10 cellular contexts compared by ENCODE assay signal in genomic region chr1:10388387-10388715, GRCh38. TPM values are rescaled to one million over a fixed set of nuclear protein-coding genes. Genes with fewer than 3 reads are reported as not detected.
DNase-seq lines count a peak whose midpoint lies in the region; ATAC-seq and TF ChIP-seq lines count a peak whose summit lies in the region.
"Had no signal": no experiment of that assay in that cellular context is flagged by ENCODE, and none has a peak within 500 bp of the region (broad histone marks: within the 10 kb centered on the region; RNA-seq: fewer than 3 reads in every experiment).

No MANE protein-coding gene starts in this region.

- no peak for TF ChIP-seq CTCF in HL-60 (IDR thresholded peaks at IDR 0.05; ENCODE audit: insufficient read depth, low read length)
- TF ChIP-seq CTCF in ascending aorta (IDR thresholded peaks at IDR 0.05) = no peak
- no peak for TF ChIP-seq CTCF in left lung (IDR thresholded peaks at IDR 0.05)

- no peak overlapping the region for H3K4me3 ChIP-seq in HL-60 (replicated peaks; ENCODE audit: insufficient read depth, low read length)
- no peak overlapping the region for H3K4me3 ChIP-seq in ascending aorta
- peak overlapping the region in 1 of 2 donors; percentile 8 for H3K4me3 ChIP-seq in left lung

- peaks cover 14% of the 10 kb centered on the region for H3K4me1 Mint-ChIP-seq in stimulated activated memory B cell treated with anti-CD40 and anti-IgM and Interleukin-4, amounts not matched to agents 10 μg/mL and 1 μg/mL and 100 μg/mL, for 72 hours
- H3K4me1 Mint-ChIP-seq in effector memory CD8-positive, alpha-beta T cell (ENCODE audit: low read depth in 2 of 2) = no peaks in the 10 kb centered on the region

- H3K9me3 ChIP-seq in ascending aorta (no peaks in the 10 kb centered on the region), left lung (no peaks in the 10 kb centered on the region)

- intact Hi-C loops in ascending aorta (cut with DNase I) = loop anchor here (1.0 kb wide), 1 partner anchor 10 kb away; no protein-coding TSS in a partner anchor
- intact Hi-C loops in left lung (cut with DNase I) = no loop called here

- DNase-seq in HL-60 (ENCODE audit: low read depth in 1 of 2, low spot score in 1 of 2) (no peak), ascending aorta (ENCODE audit: low spot score in 2 of 2) (no peak), left lung (no peak), NCI-H187 (lab: John Stamatoyannopoulos, UW) (no peak)
- DNase-seq in effector memory CD8-positive, alpha-beta T cell = no peak
- no peak for DNase-seq in activated CD4-positive, alpha-beta T cell treated with anti-CD3 and anti-CD28 coated beads for 1 hour
- DNase-seq: T-cell had no signal

- H3K4me1 ChIP-seq in ascending aorta (no peaks in the 10 kb centered on the region), left lung (peaks cover 10 to 45% of the 10 kb centered on the region in 2 donors)

- H3K27me3 ChIP-seq in HL-60 (ENCODE audit: insufficient read depth, poor library complexity, severe bottlenecking) (no peaks in the 10 kb centered on the region), ascending aorta (no peaks in the 10 kb centered on the region), left lung (no peaks in the 10 kb centered on the region)
- H3K27me3 ChIP-seq: brain microvascular endothelial cell had no signal

- ATAC-seq in left lung (peak; percentile 15), GM21619 (IDR thresholded peaks at IDR 0.05; ENCODE audit: unreplicated experiment) (no peak)
- ATAC-seq in stimulated activated memory B cell treated with anti-CD40 and anti-IgM and Interleukin-4, amounts not matched to agents 10 μg/mL and 1 μg/mL and 100 μg/mL, for 72 hours = no peak
- no peak for ATAC-seq in effector memory CD8-positive, alpha-beta T cell (replicated peaks)

- H3K36me3 ChIP-seq in ascending aorta (no peaks in the 10 kb centered on the region), left lung (no peaks in the 10 kb centered on the region)
- H3K36me3 ChIP-seq: brain microvascular endothelial cell had no signal

- peaks cover 18% of the 10 kb centered on the region for H3K36me3 Mint-ChIP-seq in stimulated activated memory B cell treated with anti-CD40 and anti-IgM and Interleukin-4, amounts not matched to agents 10 μg/mL and 1 μg/mL and 100 μg/mL, for 72 hours
- H3K36me3 Mint-ChIP-seq in effector memory CD8-positive, alpha-beta T cell (ENCODE audit: insufficient read depth) = no peaks in the 10 kb centered on the region

- peak overlapping the region; percentile 81 for H3K27ac Mint-ChIP-seq in stimulated activated memory B cell treated with anti-CD40 and anti-IgM and Interleukin-4, amounts not matched to agents 10 μg/mL and 1 μg/mL and 100 μg/mL, for 72 hours
- no peak overlapping the region for H3K27ac Mint-ChIP-seq in effector memory CD8-positive, alpha-beta T cell

- H3K9me3 Mint-ChIP-seq in stimulated activated memory B cell treated with anti-CD40 and anti-IgM and Interleukin-4, amounts not matched to agents 10 μg/mL and 1 μg/mL and 100 μg/mL, for 72 hours = no peaks in the 10 kb centered on the region
- H3K9me3 Mint-ChIP-seq in effector memory CD8-positive, alpha-beta T cell = no peaks in the 10 kb centered on the region
- H3K9me3 Mint-ChIP-seq: T-cell had no signal

- no peak overlapping the region for H3K4me3 Mint-ChIP-seq in stimulated activated memory B cell treated with anti-CD40 and anti-IgM and Interleukin-4, amounts not matched to agents 10 μg/mL and 1 μg/mL and 100 μg/mL, for 72 hours
- H3K4me3 Mint-ChIP-seq in effector memory CD8-positive, alpha-beta T cell = no peak overlapping the region
- H3K4me3 Mint-ChIP-seq: T-cell had no signal

- H3K27ac ChIP-seq in HL-60 (replicated peaks) (peak overlapping the region; percentile 80), ascending aorta (peak overlapping the region; percentile 42 to 63), left lung (peak overlapping the region; percentile 79 to 91)

- H3K27me3 Mint-ChIP-seq in stimulated activated memory B cell treated with anti-CD40 and anti-IgM and Interleukin-4, amounts not matched to agents 10 μg/mL and 1 μg/mL and 100 μg/mL, for 72 hours = no peaks in the 10 kb centered on the region
- H3K27me3 Mint-ChIP-seq in effector memory CD8-positive, alpha-beta T cell = no peaks in the 10 kb centered on the region
- H3K27me3 Mint-ChIP-seq: T-cell had no signal

RNA-seq across cellular contexts. Expression of gene PGD, which starts 10.5 kb away (rescaled TPM):
- total RNA-seq in ascending aorta (152 TPM), left lung (100 to 1,000 TPM; 130 to 277 TPM)

RNA-seq across cellular contexts. Expression of gene CENPS, which starts 41.9 kb away (rescaled TPM):
- not detected for total RNA-seq in ascending aorta
- 10 to 100 TPM; 13.5 to 17.6 TPM for total RNA-seq in left lung

Comparison
In these comparisons a context has a peak if more than half of its experiments do, and no peak if none do; other contexts are left out.
1. RNA of gene CENPS, which starts 41.9 kb away (total RNA-seq): 13.5 to 17.6 TPM in left lung; not detected in ascending aorta (single experiment); every median in the first group is over 10 times any median in the second.
2. Peak in every context shown above with its lines, with median percentiles within 50 percentile points of each other: H3K27ac ChIP-seq.